In genomic region chr11:2365571-2366210, GRCh38 we compare ENCODE assay signal across 20 cellular contexts. TPM values are rescaled to one million over a fixed set of nuclear protein-coding genes. Genes with fewer than 3 reads are reported as not detected.
DNase-seq lines count a peak whose midpoint lies in the region; ATAC-seq and TF ChIP-seq lines count a peak whose summit lies in the region.
"Had no signal": no experiment of that assay in that cellular context is flagged by ENCODE, and none has a peak within 500 bp of the region (broad histone marks: within the 10 kb centered on the region; RNA-seq: fewer than 3 reads in every experiment).

No MANE protein-coding gene starts in this region.

- WGBS in right cardiac atrium: 85% methylated on average over 16 of the region's 16 CpGs

- H3K9me3 ChIP-seq in right cardiac atrium (ENCODE audit: control insufficient read depth, low read length) (no peaks in the 10 kb centered on the region), upper lobe of right lung (no peaks in the 10 kb centered on the region)
- H3K9me3 ChIP-seq: Caco-2 had no signal

- DNase-seq in right cardiac atrium: peak in 2 of 3 donors; percentile 35 to 46
- no peak for DNase-seq in Right ventricle myocardium inferior (ENCODE audit: missing footprints)
- DNase-seq in coronary artery (ENCODE audit: low spot score): no peak
- DNase-seq in posterior vena cava (ENCODE audit: low spot score): peak; percentile 68
- DNase-seq in upper lobe of right lung: peak; percentile 62
- DNase-seq in DMS79 (lab: John Stamatoyannopoulos, UW): no peak
- DNase-seq in DMS153 (lab: John Stamatoyannopoulos, UW): no peak
- no peak for DNase-seq in stimulated activated CD4-positive, alpha-beta T cell treated with anti-CD3 and anti-CD28 coated beads, Interleukin-2, amount 100 ng/mL, for 24 hours
- DNase-seq: AML-193; Caco-2; CD8-positive, alpha-beta T cell; GF-D8; NCI-H1048; NCI-H1417; NCI-H1694; NCI-H2029 treated with DMSO at 0.1 percent for 48 hours; NCI-H526 treated with DMSO at 0.1 percent for 48 hours; PC-9; SHP77 had no signal

- TF ChIP-seq CTCF in coronary artery (IDR thresholded peaks at IDR 0.05): no peak
- no peak for TF ChIP-seq CTCF in upper lobe of right lung (IDR thresholded peaks at IDR 0.05)

- no peaks in the 10 kb centered on the region for H3K36me3 ChIP-seq in upper lobe of right lung

- H3K27me3 ChIP-seq in right cardiac atrium (ENCODE audit: control insufficient read depth, insufficient read depth) (no peaks in the 10 kb centered on the region), upper lobe of right lung (no peaks in the 10 kb centered on the region)

- ATAC-seq in right cardiac atrium (no peak), Right ventricle myocardium inferior (no peak), upper lobe of right lung (no peak)
- ATAC-seq: CD8-positive, alpha-beta T cell had no signal

- intact Hi-C loops in right cardiac atrium (cut with DNase I): loop anchor here in 1 of 4 donors (5.0 kb wide), 1 partner anchor 53 kb away; no protein-coding TSS in a partner anchor
- intact Hi-C loops in Right ventricle myocardium inferior (cut with DNase I): no loop called here
- intact Hi-C loops in posterior vena cava (cut with DNase I): no loop called here
- intact Hi-C loops in upper lobe of right lung (cut with DNase I): no loop called here

- H3K27ac ChIP-seq in right cardiac atrium (ENCODE audit: low read length): no peak overlapping the region
- peak overlapping the region in 1 of 2 donors; percentile 43 for H3K27ac ChIP-seq in coronary artery
- H3K27ac ChIP-seq in upper lobe of right lung: no peak overlapping the region
- H3K27ac ChIP-seq: C4-2B, PC-9 had no signal

- H3K4me1 ChIP-seq in right cardiac atrium (ENCODE audit: control insufficient read depth, insufficient read depth, low read length) (peaks cover 9% of the 10 kb centered on the region), upper lobe of right lung (peaks cover 5% of the 10 kb centered on the region)
- H3K4me1 ChIP-seq: Caco-2 had no signal

- H3K4me3 ChIP-seq in right cardiac atrium (ENCODE audit: low read length) (no peak overlapping the region), coronary artery (peak overlapping the region; percentile 50), upper lobe of right lung (no peak overlapping the region)
- H3K4me3 ChIP-seq: PC-9 had no signal

RNA-seq across cellular contexts. Expression of gene CD81, which starts 11.4 kb away (rescaled TPM):
- total RNA-seq in right cardiac atrium (100 to 1,000 TPM; 677 to 920 (median 748) TPM), Right ventricle myocardium inferior (531 TPM), posterior vena cava (100 to 1,000 TPM; 616 to 784 TPM), upper lobe of right lung (801 TPM)
- polyA plus RNA-seq in right cardiac atrium: 869 TPM

RNA-seq across cellular contexts. Expression of gene TSSC4, which starts 34.9 kb away (rescaled TPM):
- 10 to 100 TPM; 30.5 to 50.4 (median 37.1) TPM for total RNA-seq in right cardiac atrium
- 31.8 TPM for polyA plus RNA-seq in right cardiac atrium
- total RNA-seq in Right ventricle myocardium inferior: 31.4 TPM
- total RNA-seq in posterior vena cava: 10 to 100 TPM; 47.4 to 49.6 TPM
- total RNA-seq in upper lobe of right lung: 40.6 TPM

Comparison
In these comparisons a context has a peak if more than half of its experiments do, and no peak if none do; other contexts are left out.
1. DNase-seq: peak in right cardiac atrium (2 of 3), posterior vena cava (single experiment) and upper lobe of right lung (single experiment); none in Right ventricle myocardium inferior (single experiment), coronary artery (single experiment), DMS79 (single experiment), DMS153 (single experiment) and stimulated activated CD4-positive, alpha-beta T cell treated with anti-CD3 and anti-CD28 coated beads, Interleukin-2, amount 100 ng/mL, for 24 hours (0 of 2).